ENCODE assay signal across 1 cellular context in the genomic region with DNA sequence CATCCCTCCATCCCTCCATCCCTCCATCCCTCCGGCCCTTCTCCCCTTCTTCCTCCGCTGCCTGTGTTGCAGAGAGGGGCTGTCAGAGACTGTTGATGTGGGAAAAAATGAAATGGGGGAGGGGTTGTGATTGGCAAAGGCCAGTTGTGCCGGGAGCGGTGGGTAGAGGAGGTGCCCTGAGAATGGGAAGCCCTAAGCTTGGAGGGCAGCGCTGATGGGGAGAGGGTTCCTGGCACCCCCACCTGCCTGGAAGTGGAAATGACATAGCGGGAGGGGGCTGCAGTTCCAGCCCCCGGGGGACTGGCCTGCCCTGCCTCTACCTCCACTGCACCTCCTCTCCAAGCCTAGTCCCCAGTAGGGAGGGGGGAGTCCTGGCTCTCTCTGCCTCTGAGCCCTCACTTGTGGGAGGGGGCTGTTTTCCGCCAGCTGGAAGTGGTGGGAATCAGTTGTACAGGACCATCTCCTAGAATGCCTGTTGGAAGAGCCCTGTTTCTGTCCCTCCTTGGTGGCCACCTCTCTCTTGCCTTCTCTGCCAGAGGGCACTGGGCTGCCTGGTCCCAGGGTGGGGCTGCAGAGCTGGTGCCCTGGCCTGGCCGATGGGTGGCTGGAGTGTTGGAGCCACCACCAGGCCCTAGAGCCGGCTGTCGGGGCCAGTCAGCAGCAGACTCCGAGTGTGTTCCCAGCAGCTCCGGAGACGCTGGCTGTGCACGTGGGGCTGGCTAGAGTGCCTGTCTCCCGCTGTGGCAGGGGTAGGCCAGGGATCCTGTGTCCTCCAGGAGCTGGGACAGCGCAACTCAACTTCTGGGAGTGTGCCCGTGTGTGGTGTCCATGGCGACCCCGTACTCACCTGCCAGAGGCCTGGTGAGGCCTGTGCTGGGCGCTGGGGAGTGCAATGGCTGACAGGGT.
TF ChIP-seq lines count a peak whose summit lies in the region.

No MANE protein-coding gene starts in this region.

TF ChIP-seq in H1, 55 proteins besides CTCF, POLR2A, EP300 and RAD21:
- TF ChIP-seq TAF7 (optimal IDR thresholded peaks at IDR 0.05; ENCODE audit: borderline replicate concordance, low read depth, low read length): no peak
- TF ChIP-seq, protein P1, sequence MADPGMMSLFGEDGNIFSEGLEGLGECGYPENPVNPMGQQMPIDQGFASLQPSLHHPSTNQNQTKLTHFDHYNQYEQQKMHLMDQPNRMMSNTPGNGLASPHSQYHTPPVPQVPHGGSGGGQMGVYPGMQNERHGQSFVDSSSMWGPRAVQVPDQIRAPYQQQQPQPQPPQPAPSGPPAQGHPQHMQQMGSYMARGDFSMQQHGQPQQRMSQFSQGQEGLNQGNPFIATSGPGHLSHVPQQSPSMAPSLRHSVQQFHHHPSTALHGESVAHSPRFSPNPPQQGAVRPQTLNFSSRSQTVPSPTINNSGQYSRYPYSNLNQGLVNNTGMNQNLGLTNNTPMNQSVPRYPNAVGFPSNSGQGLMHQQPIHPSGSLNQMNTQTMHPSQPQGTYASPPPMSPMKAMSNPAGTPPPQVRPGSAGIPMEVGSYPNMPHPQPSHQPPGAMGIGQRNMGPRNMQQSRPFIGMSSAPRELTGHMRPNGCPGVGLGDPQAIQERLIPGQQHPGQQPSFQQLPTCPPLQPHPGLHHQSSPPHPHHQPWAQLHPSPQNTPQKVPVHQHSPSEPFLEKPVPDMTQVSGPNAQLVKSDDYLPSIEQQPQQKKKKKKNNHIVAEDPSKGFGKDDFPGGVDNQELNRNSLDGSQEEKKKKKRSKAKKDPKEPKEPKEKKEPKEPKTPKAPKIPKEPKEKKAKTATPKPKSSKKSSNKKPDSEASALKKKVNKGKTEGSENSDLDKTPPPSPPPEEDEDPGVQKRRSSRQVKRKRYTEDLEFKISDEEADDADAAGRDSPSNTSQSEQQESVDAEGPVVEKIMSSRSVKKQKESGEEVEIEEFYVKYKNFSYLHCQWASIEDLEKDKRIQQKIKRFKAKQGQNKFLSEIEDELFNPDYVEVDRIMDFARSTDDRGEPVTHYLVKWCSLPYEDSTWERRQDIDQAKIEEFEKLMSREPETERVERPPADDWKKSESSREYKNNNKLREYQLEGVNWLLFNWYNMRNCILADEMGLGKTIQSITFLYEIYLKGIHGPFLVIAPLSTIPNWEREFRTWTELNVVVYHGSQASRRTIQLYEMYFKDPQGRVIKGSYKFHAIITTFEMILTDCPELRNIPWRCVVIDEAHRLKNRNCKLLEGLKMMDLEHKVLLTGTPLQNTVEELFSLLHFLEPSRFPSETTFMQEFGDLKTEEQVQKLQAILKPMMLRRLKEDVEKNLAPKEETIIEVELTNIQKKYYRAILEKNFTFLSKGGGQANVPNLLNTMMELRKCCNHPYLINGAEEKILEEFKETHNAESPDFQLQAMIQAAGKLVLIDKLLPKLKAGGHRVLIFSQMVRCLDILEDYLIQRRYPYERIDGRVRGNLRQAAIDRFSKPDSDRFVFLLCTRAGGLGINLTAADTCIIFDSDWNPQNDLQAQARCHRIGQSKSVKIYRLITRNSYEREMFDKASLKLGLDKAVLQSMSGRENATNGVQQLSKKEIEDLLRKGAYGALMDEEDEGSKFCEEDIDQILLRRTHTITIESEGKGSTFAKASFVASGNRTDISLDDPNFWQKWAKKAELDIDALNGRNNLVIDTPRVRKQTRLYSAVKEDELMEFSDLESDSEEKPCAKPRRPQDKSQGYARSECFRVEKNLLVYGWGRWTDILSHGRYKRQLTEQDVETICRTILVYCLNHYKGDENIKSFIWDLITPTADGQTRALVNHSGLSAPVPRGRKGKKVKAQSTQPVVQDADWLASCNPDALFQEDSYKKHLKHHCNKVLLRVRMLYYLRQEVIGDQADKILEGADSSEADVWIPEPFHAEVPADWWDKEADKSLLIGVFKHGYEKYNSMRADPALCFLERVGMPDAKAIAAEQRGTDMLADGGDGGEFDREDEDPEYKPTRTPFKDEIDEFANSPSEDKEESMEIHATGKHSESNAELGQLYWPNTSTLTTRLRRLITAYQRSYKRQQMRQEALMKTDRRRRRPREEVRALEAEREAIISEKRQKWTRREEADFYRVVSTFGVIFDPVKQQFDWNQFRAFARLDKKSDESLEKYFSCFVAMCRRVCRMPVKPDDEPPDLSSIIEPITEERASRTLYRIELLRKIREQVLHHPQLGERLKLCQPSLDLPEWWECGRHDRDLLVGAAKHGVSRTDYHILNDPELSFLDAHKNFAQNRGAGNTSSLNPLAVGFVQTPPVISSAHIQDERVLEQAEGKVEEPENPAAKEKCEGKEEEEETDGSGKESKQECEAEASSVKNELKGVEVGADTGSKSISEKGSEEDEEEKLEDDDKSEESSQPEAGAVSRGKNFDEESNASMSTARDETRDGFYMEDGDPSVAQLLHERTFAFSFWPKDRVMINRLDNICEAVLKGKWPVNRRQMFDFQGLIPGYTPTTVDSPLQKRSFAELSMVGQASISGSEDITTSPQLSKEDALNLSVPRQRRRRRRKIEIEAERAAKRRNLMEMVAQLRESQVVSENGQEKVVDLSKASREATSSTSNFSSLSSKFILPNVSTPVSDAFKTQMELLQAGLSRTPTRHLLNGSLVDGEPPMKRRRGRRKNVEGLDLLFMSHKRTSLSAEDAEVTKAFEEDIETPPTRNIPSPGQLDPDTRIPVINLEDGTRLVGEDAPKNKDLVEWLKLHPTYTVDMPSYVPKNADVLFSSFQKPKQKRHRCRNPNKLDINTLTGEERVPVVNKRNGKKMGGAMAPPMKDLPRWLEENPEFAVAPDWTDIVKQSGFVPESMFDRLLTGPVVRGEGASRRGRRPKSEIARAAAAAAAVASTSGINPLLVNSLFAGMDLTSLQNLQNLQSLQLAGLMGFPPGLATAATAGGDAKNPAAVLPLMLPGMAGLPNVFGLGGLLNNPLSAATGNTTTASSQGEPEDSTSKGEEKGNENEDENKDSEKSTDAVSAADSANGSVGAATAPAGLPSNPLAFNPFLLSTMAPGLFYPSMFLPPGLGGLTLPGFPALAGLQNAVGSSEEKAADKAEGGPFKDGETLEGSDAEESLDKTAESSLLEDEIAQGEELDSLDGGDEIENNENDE (IDR thresholded peaks at IDR 0.05; ENCODE audit: insufficient replicate concordance, low read length): no peak
- TF ChIP-seq CBX8 (IDR thresholded peaks at IDR 0.05; ENCODE audit: borderline replicate concordance, low read depth, low read length): no peak
- TF ChIP-seq CEBPB (IDR thresholded peaks at IDR 0.05; ENCODE audit: low read depth, low read length): no peak
- TF ChIP-seq, protein P2, sequence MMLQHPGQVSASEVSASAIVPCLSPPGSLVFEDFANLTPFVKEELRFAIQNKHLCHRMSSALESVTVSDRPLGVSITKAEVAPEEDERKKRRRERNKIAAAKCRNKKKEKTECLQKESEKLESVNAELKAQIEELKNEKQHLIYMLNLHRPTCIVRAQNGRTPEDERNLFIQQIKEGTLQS (IDR thresholded peaks at IDR 0.05; ENCODE audit: insufficient read depth, low read depth, low read length): no peak
- TF ChIP-seq EZH2 (IDR thresholded peaks at IDR 0.05; ENCODE audit: low read depth, low read length, severe bottlenecking): peak; percentile 15
- TF ChIP-seq, protein P3, sequence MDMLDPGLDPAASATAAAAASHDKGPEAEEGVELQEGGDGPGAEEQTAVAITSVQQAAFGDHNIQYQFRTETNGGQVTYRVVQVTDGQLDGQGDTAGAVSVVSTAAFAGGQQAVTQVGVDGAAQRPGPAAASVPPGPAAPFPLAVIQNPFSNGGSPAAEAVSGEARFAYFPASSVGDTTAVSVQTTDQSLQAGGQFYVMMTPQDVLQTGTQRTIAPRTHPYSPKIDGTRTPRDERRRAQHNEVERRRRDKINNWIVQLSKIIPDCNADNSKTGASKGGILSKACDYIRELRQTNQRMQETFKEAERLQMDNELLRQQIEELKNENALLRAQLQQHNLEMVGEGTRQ (IDR thresholded peaks at IDR 0.05; ENCODE audit: low read length): no peak
- TF ChIP-seq SP2 (IDR thresholded peaks at IDR 0.05; ENCODE audit: low read length): no peak
- no peak for TF ChIP-seq SIX5 (IDR thresholded peaks at IDR 0.05; ENCODE audit: low read depth, low read length)
- no peak for TF ChIP-seq BCL11A (IDR thresholded peaks at IDR 0.05; ENCODE audit: low read depth in 2 of 2, low read length in 2 of 2)
- no peak for TF ChIP-seq CREB1 (IDR thresholded peaks at IDR 0.05)
- TF ChIP-seq SIRT6 (IDR thresholded peaks at IDR 0.05; ENCODE audit: low read length): no peak
- no peak for TF ChIP-seq NANOG (IDR thresholded peaks at IDR 0.05; ENCODE audit: insufficient read depth, low read depth, low read length, poor library complexity, severe bottlenecking)
- no peak for TF ChIP-seq MAFK (IDR thresholded peaks at IDR 0.05; ENCODE audit: low read depth, low read length)
- TF ChIP-seq POLR2AphosphoS5 (IDR thresholded peaks at IDR 0.05; ENCODE audit: low read depth, low read length): no peak
- TF ChIP-seq, protein P4, sequence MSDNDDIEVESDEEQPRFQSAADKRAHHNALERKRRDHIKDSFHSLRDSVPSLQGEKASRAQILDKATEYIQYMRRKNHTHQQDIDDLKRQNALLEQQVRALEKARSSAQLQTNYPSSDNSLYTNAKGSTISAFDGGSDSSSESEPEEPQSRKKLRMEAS (IDR thresholded peaks at IDR 0.05): peak; percentile 67; the same call in 1 of the 2 replicates
- TF ChIP-seq SIN3A (conservative IDR thresholded peaks at IDR 0.05 in 1 of 2, IDR thresholded peaks at IDR 0.05 in 1 of 2; ENCODE audit: low read depth in 1 of 2, low read length in 2 of 2): peak in 1 of 2 experiments; percentile 19; a peak in 1 of 4 replicates
- TF ChIP-seq HDAC6 (IDR thresholded peaks at IDR 0.05; ENCODE audit: low read depth, low read length): no peak
- TF ChIP-seq, protein P5, sequence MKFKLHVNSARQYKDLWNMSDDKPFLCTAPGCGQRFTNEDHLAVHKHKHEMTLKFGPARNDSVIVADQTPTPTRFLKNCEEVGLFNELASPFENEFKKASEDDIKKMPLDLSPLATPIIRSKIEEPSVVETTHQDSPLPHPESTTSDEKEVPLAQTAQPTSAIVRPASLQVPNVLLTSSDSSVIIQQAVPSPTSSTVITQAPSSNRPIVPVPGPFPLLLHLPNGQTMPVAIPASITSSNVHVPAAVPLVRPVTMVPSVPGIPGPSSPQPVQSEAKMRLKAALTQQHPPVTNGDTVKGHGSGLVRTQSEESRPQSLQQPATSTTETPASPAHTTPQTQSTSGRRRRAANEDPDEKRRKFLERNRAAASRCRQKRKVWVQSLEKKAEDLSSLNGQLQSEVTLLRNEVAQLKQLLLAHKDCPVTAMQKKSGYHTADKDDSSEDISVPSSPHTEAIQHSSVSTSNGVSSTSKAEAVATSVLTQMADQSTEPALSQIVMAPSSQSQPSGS (IDR thresholded peaks at IDR 0.05; ENCODE audit: low read length): no peak
- no peak for TF ChIP-seq TAF1 (IDR thresholded peaks at IDR 0.05; ENCODE audit: low read depth, low read length)
- TF ChIP-seq CTBP2 (IDR thresholded peaks at IDR 0.05; ENCODE audit: borderline replicate concordance, insufficient read depth, insufficient read length, low read length): peak; percentile 62
- no peak for TF ChIP-seq RXRA (IDR thresholded peaks at IDR 0.05; ENCODE audit: insufficient read depth, low read depth, low read length)
- no peak for TF ChIP-seq YY1 (IDR thresholded peaks at IDR 0.05; ENCODE audit: low read depth, low read length)
- 0 out of 2 replicates have a peak, but pooled peaks have one; percentile 4 for TF ChIP-seq RBBP5 (IDR thresholded peaks at IDR 0.05; ENCODE audit: borderline replicate concordance, low read depth, low read length)
- no peak for TF ChIP-seq SRF (IDR thresholded peaks at IDR 0.05; ENCODE audit: low read depth, low read length)
- no peak for TF ChIP-seq POU5F1 (IDR thresholded peaks at IDR 0.05; ENCODE audit: low read depth, low read length)
- TF ChIP-seq RNF2 (IDR thresholded peaks at IDR 0.05; ENCODE audit: borderline replicate concordance, low read depth, low read length, missing control alignments, poor library complexity, severe bottlenecking): no peak
- TF ChIP-seq SP1 (IDR thresholded peaks at IDR 0.05; ENCODE audit: low read depth, low read length): no peak
- TF ChIP-seq HDAC2 (IDR thresholded peaks at IDR 0.05; ENCODE audit: borderline replicate concordance in 1 of 2, low read depth in 2 of 2, low read length in 2 of 2): no peak
- no peak for TF ChIP-seq JUND (IDR thresholded peaks at IDR 0.05; ENCODE audit: low read length)
- no peak for TF ChIP-seq JUN (IDR thresholded peaks at IDR 0.05; ENCODE audit: low read depth, low read length)
- no peak for TF ChIP-seq BACH1 (IDR thresholded peaks at IDR 0.05; ENCODE audit: low read length)
- TF ChIP-seq CBX5 (IDR thresholded peaks at IDR 0.05; ENCODE audit: low read depth, low read length): no peak
- no peak for TF ChIP-seq RFX5 (IDR thresholded peaks at IDR 0.05; ENCODE audit: borderline replicate concordance, low read depth, low read length)
- TF ChIP-seq TCF12 (IDR thresholded peaks at IDR 0.05; ENCODE audit: low read depth, low read length): no peak
- TF ChIP-seq CHD2 (IDR thresholded peaks at IDR 0.05; ENCODE audit: low read length): no peak
- TF ChIP-seq SP4 (IDR thresholded peaks at IDR 0.05; ENCODE audit: low read length): no peak
- TF ChIP-seq TEAD4 (IDR thresholded peaks at IDR 0.05; ENCODE audit: low read depth, low read length): no peak
